Comparison of ENCODE assay signal across 8 cellular contexts in the genomic region with DNA sequence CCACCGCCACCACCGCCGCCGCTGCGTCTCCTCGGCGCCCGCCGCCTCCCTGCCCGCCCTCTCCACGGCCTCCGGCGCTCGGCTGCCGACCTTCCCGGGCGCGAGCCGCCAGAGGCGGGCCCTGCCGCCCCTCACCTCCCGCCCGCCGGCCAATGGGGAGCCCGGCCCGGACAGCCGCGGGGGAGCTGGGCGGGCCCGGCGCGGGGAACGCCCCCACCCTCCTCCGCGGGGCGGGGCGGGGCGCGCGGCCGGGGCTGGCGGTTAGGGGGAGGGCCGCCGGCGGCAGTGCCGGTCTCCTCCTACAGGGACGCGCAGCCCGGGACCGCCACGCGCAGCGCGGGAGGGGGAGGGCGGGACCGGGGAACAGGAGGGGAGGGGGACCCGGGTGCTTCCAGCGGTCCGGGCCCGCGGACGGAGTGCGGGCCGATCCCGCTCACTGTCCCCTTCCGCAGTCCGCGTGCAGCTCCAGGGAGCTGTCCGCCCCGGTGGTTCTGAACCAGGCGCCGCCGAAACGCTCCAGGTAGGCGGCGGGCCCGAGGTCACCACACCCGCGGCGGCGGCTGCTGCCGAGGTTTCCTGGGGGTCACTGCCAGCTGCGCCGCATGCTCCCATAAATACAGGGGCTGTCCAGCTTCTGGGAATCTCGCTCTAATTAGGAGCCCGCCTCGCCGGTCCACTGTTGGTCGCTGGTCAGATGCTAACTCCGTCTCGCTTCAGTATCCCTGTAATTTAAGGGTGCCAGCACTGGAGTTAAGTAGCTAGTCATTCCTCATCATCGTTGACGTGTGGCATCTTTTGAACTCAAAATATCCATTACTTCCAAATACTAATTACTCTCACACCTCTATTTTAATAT. TPM values are rescaled to one million over a fixed set of nuclear protein-coding genes. Genes with fewer than 3 reads are reported as not detected.
DNase-seq lines count a peak whose midpoint lies in the region; ATAC-seq and TF ChIP-seq lines count a peak whose summit lies in the region.

A gene with protein sequence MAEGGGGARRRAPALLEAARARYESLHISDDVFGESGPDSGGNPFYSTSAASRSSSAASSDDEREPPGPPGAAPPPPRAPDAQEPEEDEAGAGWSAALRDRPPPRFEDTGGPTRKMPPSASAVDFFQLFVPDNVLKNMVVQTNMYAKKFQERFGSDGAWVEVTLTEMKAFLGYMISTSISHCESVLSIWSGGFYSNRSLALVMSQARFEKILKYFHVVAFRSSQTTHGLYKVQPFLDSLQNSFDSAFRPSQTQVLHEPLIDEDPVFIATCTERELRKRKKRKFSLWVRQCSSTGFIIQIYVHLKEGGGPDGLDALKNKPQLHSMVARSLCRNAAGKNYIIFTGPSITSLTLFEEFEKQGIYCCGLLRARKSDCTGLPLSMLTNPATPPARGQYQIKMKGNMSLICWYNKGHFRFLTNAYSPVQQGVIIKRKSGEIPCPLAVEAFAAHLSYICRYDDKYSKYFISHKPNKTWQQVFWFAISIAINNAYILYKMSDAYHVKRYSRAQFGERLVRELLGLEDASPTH (minus strand): TSS at position 87 of the 856 bp plus-strand sequence. CDS start 404 bp downstream, outside the sequence.

- H3K4me3 Mint-ChIP-seq in activated CD4-positive, alpha-beta T cell treated with anti-CD3 and anti-CD28 coated beads, Interleukin-2, amount 10 ng/mL, durations not matched to agents 7 days and 5 days, result peak within 1 kb of the TSS; percentile 58

- intact Hi-C loops in dorsolateral prefrontal cortex (cut with DNase I) (loop anchor here (5.0 to 10.0 kb wide), 5 partner anchors 49 to 348 kb away; partner anchors contain the start of gene COG2 (in 2 of the 2)), lower lobe of right lung (cut with DNase I) (no loop called here)

- no peaks in the 10 kb centered on the region for H3K36me3 ChIP-seq in lower lobe of right lung

- H3K4me1 ChIP-seq in lower lobe of right lung, result peaks cover 12% of the 10 kb centered on the region

- TF ChIP-seq CTCF in AG09309 (IDR thresholded peaks at IDR 0.05; ENCODE audit: control insufficient read depth, insufficient read depth, low read depth, low read length, missing control alignments) (no peak), dorsolateral prefrontal cortex (IDR thresholded peaks at IDR 0.05 in 54 of 56, conservative IDR thresholded peaks at IDR 0.05 in 2 of 56; ENCODE audit: low read depth in 1 of 56, partially characterized antibody in 56 of 56) (peak in 29 of 56 donors; percentile 11 to 43 (median 30)), lower lobe of right lung (IDR thresholded peaks at IDR 0.05) (no peak)

- no peak for DNase-seq in AG09309 (ENCODE audit: low read depth)
- peak; percentile 69 for DNase-seq in NCI-H345 treated with DMSO at 0.1 percent for 48 hours (lab: John Stamatoyannopoulos, UW; ENCODE audit: unreplicated experiment)
- peak; percentile 71 for DNase-seq in activated CD4-positive, alpha-beta T cell treated with anti-CD3 and anti-CD28 coated beads, Interleukin-2, amount 10 ng/mL, durations not matched to agents 7 days and 5 days
- peak; percentile 65 to 94 (median 82) for DNase-seq in dorsolateral prefrontal cortex
- peak; percentile 81 for DNase-seq in lower lobe of right lung
- peak; percentile 7 for DNase-seq in stimulated activated CD8-positive, alpha-beta memory T cell treated with anti-CD3 and anti-CD28 coated beads, Interleukin-12 subunit alpha, Interleukin-12 subunit beta, amount 100 ng/mL, for 1 hour (ENCODE audit: low read depth)

- H3K36me3 Mint-ChIP-seq in activated CD4-positive, alpha-beta T cell treated with anti-CD3 and anti-CD28 coated beads, Interleukin-2, amount 10 ng/mL, durations not matched to agents 7 days and 5 days (ENCODE audit: low read depth), result no peaks in the 10 kb centered on the region

- POLR2A ChIA-PET in activated CD4-positive, alpha-beta T cell treated with anti-CD3 and anti-CD28 coated beads, Interleukin-2, amount 10 ng/mL, durations not matched to agents 7 days and 5 days (lab: Charles Lee), result no interaction called here

- CTCF ChIA-PET in activated CD4-positive, alpha-beta T cell treated with anti-CD3 and anti-CD28 coated beads, Interleukin-2, amount 10 ng/mL, durations not matched to agents 7 days and 5 days (lab: Charles Lee), result no interaction called here

- H3K27me3 ChIP-seq in dorsolateral prefrontal cortex, result no peaks in the 10 kb centered on the region
- H3K27me3 ChIP-seq in lower lobe of right lung (ENCODE audit: low read depth), result peaks cover 49% of the 10 kb centered on the region

- peaks cover 60% of the 10 kb centered on the region for H3K27me3 Mint-ChIP-seq in activated CD4-positive, alpha-beta T cell treated with anti-CD3 and anti-CD28 coated beads, Interleukin-2, amount 10 ng/mL, durations not matched to agents 7 days and 5 days

- ATAC-seq in GM19025 (IDR thresholded peaks at IDR 0.05; ENCODE audit: low read depth, unreplicated experiment) (peak; percentile 92), HG03175 (IDR thresholded peaks at IDR 0.05; ENCODE audit: unreplicated experiment) (peak; percentile 76), lower lobe of right lung (peak; percentile 96 to 98)

- peak within 1 kb of the TSS; percentile 40 for H3K4me3 ChIP-seq in AG09309 (ENCODE audit: control insufficient read depth, low read depth, low read length)
- H3K4me3 ChIP-seq in dorsolateral prefrontal cortex, result peak within 1 kb of the TSS; percentile 54 to 88 (median 73)
- H3K4me3 ChIP-seq in lower lobe of right lung, result peak within 1 kb of the TSS; percentile 56

- no peaks in the 10 kb centered on the region for H3K9me3 Mint-ChIP-seq in activated CD4-positive, alpha-beta T cell treated with anti-CD3 and anti-CD28 coated beads, Interleukin-2, amount 10 ng/mL, durations not matched to agents 7 days and 5 days

- H3K4me1 Mint-ChIP-seq in activated CD4-positive, alpha-beta T cell treated with anti-CD3 and anti-CD28 coated beads, Interleukin-2, amount 10 ng/mL, durations not matched to agents 7 days and 5 days, result peaks cover 17% of the 10 kb centered on the region

- peak within 1 kb of the TSS; percentile 46 for H3K27ac Mint-ChIP-seq in activated CD4-positive, alpha-beta T cell treated with anti-CD3 and anti-CD28 coated beads, Interleukin-2, amount 10 ng/mL, durations not matched to agents 7 days and 5 days

- H3K27ac ChIP-seq in dorsolateral prefrontal cortex (peak within 1 kb of the TSS; percentile 3 to 91 (median 81)), lower lobe of right lung (no peak within 1 kb of the TSS)

- no peaks in the 10 kb centered on the region for H3K9me3 ChIP-seq in lower lobe of right lung

RNA-seq across cellular contexts. Expression of the gene that starts here (rescaled TPM):
- total RNA-seq in activated CD4-positive, alpha-beta T cell treated with anti-CD3 and anti-CD28 coated beads, Interleukin-2, amount 10 ng/mL, durations not matched to agents 7 days and 5 days, result not detected
- total RNA-seq in dorsolateral prefrontal cortex (100 to 1,000 TPM in 40 of 120 experiments, 10 to 100 TPM in 80; 42.3 to 119 (median 92.1) TPM), lower lobe of right lung (2.3 TPM)

Comparison
In these comparisons a context has a peak if more than half of its experiments do, and no peak if none do; other contexts are left out.
1. RNA of the gene that starts here (total RNA-seq): 42.3 to 119 TPM in dorsolateral prefrontal cortex; 2.3 TPM in lower lobe of right lung (single experiment) and not detected in activated CD4-positive, alpha-beta T cell treated with anti-CD3 and anti-CD28 coated beads, Interleukin-2, amount 10 ng/mL, durations not matched to agents 7 days and 5 days; every median in the first group is over 10 times any median in the second.
2. Peak in DNase-seq in activated CD4-positive, alpha-beta T cell treated with anti-CD3 and anti-CD28 coated beads, Interleukin-2, amount 10 ng/mL, durations not matched to agents 7 days and 5 days; RNA of the gene not detected or under 1 TPM.
3. CTCF ChIP-seq: peak in dorsolateral prefrontal cortex (29 of 56); none in AG09309 (single experiment) and lower lobe of right lung (single experiment).
4. Peak in every context shown above with its lines, with median percentiles within 50 percentile points of each other: H3K4me3 ChIP-seq and ATAC-seq.